1 cellular context compared by ENCODE assay signal in the genomic region with DNA sequence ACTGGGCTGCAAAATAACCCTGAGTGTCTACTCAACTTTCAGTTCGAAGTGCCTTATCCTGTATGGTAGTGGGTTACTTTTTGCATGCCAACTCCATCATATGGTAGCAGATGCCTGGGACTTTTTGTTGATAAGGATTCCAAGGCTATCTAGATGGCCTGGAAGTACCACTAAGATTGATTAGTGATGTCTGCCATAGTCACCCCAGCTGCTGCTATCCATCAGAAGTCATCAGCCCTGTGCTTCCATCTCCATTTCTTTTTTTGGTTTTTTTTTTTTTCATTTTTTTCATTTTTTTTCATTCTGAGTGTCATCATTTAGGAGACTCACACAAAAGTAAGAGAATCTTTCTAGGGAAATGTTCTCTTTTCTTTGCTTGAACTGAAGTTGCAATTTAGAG.
TF ChIP-seq lines count a peak whose summit lies in the region.

No MANE protein-coding gene starts in this region.

TF ChIP-seq in HepG2, 621 proteins besides CTCF, POLR2A, EP300 and RAD21 (continued from another document):
- TF ChIP-seq, protein P1, sequence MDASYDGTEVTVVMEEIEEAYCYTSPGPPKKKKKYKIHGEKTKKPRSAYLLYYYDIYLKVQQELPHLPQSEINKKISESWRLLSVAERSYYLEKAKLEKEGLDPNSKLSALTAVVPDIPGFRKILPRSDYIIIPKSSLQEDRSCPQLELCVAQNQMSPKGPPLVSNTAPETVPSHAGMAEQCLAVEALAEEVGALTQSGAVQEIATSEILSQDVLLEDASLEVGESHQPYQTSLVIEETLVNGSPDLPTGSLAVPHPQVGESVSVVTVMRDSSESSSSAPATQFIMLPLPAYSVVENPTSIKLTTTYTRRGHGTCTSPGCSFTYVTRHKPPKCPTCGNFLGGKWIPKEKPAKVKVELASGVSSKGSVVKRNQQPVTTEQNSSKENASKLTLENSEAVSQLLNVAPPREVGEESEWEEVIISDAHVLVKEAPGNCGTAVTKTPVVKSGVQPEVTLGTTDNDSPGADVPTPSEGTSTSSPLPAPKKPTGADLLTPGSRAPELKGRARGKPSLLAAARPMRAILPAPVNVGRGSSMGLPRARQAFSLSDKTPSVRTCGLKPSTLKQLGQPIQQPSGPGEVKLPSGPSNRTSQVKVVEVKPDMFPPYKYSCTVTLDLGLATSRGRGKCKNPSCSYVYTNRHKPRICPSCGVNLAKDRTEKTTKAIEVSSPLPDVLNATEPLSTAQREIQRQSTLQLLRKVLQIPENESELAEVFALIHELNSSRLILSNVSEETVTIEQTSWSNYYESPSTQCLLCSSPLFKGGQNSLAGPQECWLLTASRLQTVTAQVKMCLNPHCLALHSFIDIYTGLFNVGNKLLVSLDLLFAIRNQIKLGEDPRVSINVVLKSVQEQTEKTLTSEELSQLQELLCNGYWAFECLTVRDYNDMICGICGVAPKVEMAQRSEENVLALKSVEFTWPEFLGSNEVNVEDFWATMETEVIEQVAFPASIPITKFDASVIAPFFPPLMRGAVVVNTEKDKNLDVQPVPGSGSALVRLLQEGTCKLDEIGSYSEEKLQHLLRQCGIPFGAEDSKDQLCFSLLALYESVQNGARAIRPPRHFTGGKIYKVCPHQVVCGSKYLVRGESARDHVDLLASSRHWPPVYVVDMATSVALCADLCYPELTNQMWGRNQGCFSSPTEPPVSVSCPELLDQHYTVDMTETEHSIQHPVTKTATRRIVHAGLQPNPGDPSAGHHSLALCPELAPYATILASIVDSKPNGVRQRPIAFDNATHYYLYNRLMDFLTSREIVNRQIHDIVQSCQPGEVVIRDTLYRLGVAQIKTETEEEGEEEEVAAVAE (CRISPR knock-in tag; IDR thresholded peaks at IDR 0.05; ENCODE audit: borderline replicate concordance) = no peak
- TF ChIP-seq SYNCRIP (IDR thresholded peaks at IDR 0.05; ENCODE audit: insufficient read depth, low read depth, low read length) = no peak
- TF ChIP-seq ZNF713 (CRISPR knock-in tag; IDR thresholded peaks at IDR 0.05) = no peak
- TF ChIP-seq, protein P2, sequence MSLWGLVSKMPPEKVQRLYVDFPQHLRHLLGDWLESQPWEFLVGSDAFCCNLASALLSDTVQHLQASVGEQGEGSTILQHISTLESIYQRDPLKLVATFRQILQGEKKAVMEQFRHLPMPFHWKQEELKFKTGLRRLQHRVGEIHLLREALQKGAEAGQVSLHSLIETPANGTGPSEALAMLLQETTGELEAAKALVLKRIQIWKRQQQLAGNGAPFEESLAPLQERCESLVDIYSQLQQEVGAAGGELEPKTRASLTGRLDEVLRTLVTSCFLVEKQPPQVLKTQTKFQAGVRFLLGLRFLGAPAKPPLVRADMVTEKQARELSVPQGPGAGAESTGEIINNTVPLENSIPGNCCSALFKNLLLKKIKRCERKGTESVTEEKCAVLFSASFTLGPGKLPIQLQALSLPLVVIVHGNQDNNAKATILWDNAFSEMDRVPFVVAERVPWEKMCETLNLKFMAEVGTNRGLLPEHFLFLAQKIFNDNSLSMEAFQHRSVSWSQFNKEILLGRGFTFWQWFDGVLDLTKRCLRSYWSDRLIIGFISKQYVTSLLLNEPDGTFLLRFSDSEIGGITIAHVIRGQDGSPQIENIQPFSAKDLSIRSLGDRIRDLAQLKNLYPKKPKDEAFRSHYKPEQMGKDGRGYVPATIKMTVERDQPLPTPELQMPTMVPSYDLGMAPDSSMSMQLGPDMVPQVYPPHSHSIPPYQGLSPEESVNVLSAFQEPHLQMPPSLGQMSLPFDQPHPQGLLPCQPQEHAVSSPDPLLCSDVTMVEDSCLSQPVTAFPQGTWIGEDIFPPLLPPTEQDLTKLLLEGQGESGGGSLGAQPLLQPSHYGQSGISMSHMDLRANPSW (CRISPR knock-in tag; IDR thresholded peaks at IDR 0.05; ENCODE audit: borderline replicate concordance) = no peak
- TF ChIP-seq, protein P3, sequence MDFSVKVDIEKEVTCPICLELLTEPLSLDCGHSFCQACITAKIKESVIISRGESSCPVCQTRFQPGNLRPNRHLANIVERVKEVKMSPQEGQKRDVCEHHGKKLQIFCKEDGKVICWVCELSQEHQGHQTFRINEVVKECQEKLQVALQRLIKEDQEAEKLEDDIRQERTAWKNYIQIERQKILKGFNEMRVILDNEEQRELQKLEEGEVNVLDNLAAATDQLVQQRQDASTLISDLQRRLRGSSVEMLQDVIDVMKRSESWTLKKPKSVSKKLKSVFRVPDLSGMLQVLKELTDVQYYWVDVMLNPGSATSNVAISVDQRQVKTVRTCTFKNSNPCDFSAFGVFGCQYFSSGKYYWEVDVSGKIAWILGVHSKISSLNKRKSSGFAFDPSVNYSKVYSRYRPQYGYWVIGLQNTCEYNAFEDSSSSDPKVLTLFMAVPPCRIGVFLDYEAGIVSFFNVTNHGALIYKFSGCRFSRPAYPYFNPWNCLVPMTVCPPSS (IDR thresholded peaks at IDR 0.05) = no peak
- TF ChIP-seq ZBTB42 (CRISPR knock-in tag; IDR thresholded peaks at IDR 0.05) = no peak
- TF ChIP-seq MIER3 (CRISPR knock-in tag; IDR thresholded peaks at IDR 0.05; ENCODE audit: borderline replicate concordance) = no peak
- TF ChIP-seq ASH2L (IDR thresholded peaks at IDR 0.05; ENCODE audit: insufficient read length, low read depth, low read length) = no peak
